In genomic region chr1:203172184-203173115, GRCh38 we compare ENCODE assay signal across 8 cellular contexts. TPM values are rescaled to one million over a fixed set of nuclear protein-coding genes. Genes with fewer than 3 reads are reported as not detected.
A peak's percentile ranks its signal among the peaks of the same experiment; 100 is the strongest.
DNase-seq lines count a peak whose midpoint lies in the region; ATAC-seq, FAIRE-seq and TF ChIP-seq lines count a peak whose summit lies in the region.

No MANE protein-coding gene starts in this region.

- H2AFZ ChIP-seq in neural progenitor cell (replicated peaks), result no peak overlapping the region

- ATAC-seq in HG02588 (IDR thresholded peaks at IDR 0.05; ENCODE audit: unreplicated experiment), result no peak

- no peaks in the 10 kb centered on the region for H3K27me3 ChIP-seq in neural progenitor cell
- no peaks in the 10 kb centered on the region for H3K27me3 ChIP-seq in vagina

- intact Hi-C loops in vagina (cut with DNase I), result no loop called here

- peak; percentile 64 for DNase-seq in AG10803 (ENCODE audit: low read depth)
- peak; percentile 84 for DNase-seq in GM12891 (ENCODE audit: insufficient read length, low spot score)
- DNase-seq in NCI-H446 (lab: John Stamatoyannopoulos, UW), result peak; percentile 58 to 82
- DNase-seq in activated T-cell treated with anti-CD3 and anti-CD28 coated beads for 24 hours (ENCODE audit: low read depth), result peak; percentile 37
- DNase-seq in fibroblast of mammary gland (ENCODE audit: low read depth), result peak; percentile 50
- DNase-seq in neural progenitor cell (ENCODE audit: low spot score), result peak; percentile 76
- DNase-seq in vagina (ENCODE audit: extremely low spot score in 2 of 2), result no peak

- peaks cover 37% of the 10 kb centered on the region for H3K4me1 Mint-ChIP-seq in neural progenitor cell

- peaks cover 2% of the 10 kb centered on the region for H3K36me3 Mint-ChIP-seq in neural progenitor cell

- peaks cover 13% of the 10 kb centered on the region for H3K4me1 ChIP-seq in neural progenitor cell
- peaks cover 17% of the 10 kb centered on the region for H3K4me1 ChIP-seq in vagina

- H3K27me3 Mint-ChIP-seq in neural progenitor cell (ENCODE audit: insufficient read depth, low read depth), result peaks cover 7% of the 10 kb centered on the region

- H3K4me3 Mint-ChIP-seq in neural progenitor cell, result peak overlapping the region; percentile 52

- H3K79me2 ChIP-seq in neural progenitor cell (ENCODE audit: low read depth), result no peaks in the 10 kb centered on the region

- TF ChIP-seq CTCF in AG10803 (conservative IDR thresholded peaks at IDR 0.05; ENCODE audit: low read length), result peak; percentile 92
- peak; percentile 82 for TF ChIP-seq CTCF in fibroblast of mammary gland (conservative IDR thresholded peaks at IDR 0.05; ENCODE audit: control insufficient read depth, insufficient read depth, low read depth, low read length)
- TF ChIP-seq CTCF in neural progenitor cell (IDR thresholded peaks at IDR 0.05), result peak; percentile 70
- TF ChIP-seq CTCF in vagina (IDR thresholded peaks at IDR 0.05), result peak in 2 of 3 experiments; percentile 38 to 43

- no peak for TF ChIP-seq POLR2A in GM12891 (IDR thresholded peaks at IDR 0.05; ENCODE audit: low read depth, low read length)
- TF ChIP-seq POLR2A in vagina (IDR thresholded peaks at IDR 0.05), result no peak

- H3K27ac ChIP-seq in neural progenitor cell, result no peak overlapping the region
- no peak overlapping the region for H3K27ac ChIP-seq in vagina

- peak overlapping the region; percentile 82 for H3K27ac Mint-ChIP-seq in neural progenitor cell

- no peaks in the 10 kb centered on the region for H3K9me3 Mint-ChIP-seq in neural progenitor cell

- FAIRE-seq in GM12891 (lab: Jason Lieb, UNC), result peak; percentile 85

- H3K9me3 ChIP-seq in neural progenitor cell (ENCODE audit: low read depth), result no peaks in the 10 kb centered on the region
- H3K9me3 ChIP-seq in vagina, result no peaks in the 10 kb centered on the region

- H3K4me2 ChIP-seq in neural progenitor cell, result no peak overlapping the region

- H3K4me3 ChIP-seq in AG10803 (ENCODE audit: low read length) (no peak overlapping the region), fibroblast of mammary gland (ENCODE audit: control insufficient read depth, low read depth, low read length) (no peak overlapping the region), neural progenitor cell (no peak overlapping the region), vagina (no peak overlapping the region)

- no peaks in the 10 kb centered on the region for H4K20me1 ChIP-seq in neural progenitor cell (ENCODE audit: low read depth)

- H3F3A ChIP-seq in neural progenitor cell (ENCODE audit: low read depth), result peaks cover 6% of the 10 kb centered on the region

- H3K36me3 ChIP-seq in neural progenitor cell (no peaks in the 10 kb centered on the region), vagina (no peaks in the 10 kb centered on the region)

- no peak overlapping the region for H3K9ac ChIP-seq in neural progenitor cell

TF ChIP-seq in GM12891, 5 proteins besides CTCF, POLR2A, EP300 and RAD21:
- TF ChIP-seq SPI1 (IDR thresholded peaks at IDR 0.05; ENCODE audit: low read depth, low read length), result no peak
- TF ChIP-seq POLR2AphosphoS5 (IDR thresholded peaks at IDR 0.05; ENCODE audit: low read depth, low read length), result no peak
- TF ChIP-seq TAF1 (IDR thresholded peaks at IDR 0.05; ENCODE audit: low read depth, low read length), result no peak
- no peak for TF ChIP-seq POU2F2 (IDR thresholded peaks at IDR 0.05; ENCODE audit: low read depth, low read length)

RNA-seq across cellular contexts. Expression of gene MYBPH, which starts 3.2 kb away (rescaled TPM):
- 0.10 TPM for polyA plus RNA-seq in GM12891 (2012; ENCODE audit: low read depth, missing spikeins)
- total RNA-seq in neural progenitor cell (ENCODE audit: low replicate concordance), result not detected in 2 replicates
- total RNA-seq in vagina, result not detected

RNA-seq across cellular contexts. Expression of gene CHI3L1, which starts 14.1 kb away (rescaled TPM):
- 0.69 TPM for polyA plus RNA-seq in GM12891 (2012; ENCODE audit: low read depth, missing spikeins)
- total RNA-seq in neural progenitor cell (ENCODE audit: low replicate concordance), result 0.95 and 1.7 TPM in 2 replicates
- 51.3 TPM for total RNA-seq in vagina

RNA-seq across cellular contexts. Expression of gene ADORA1, which starts 44.9 kb away (rescaled TPM):
- polyA plus RNA-seq in GM12891 (2012; ENCODE audit: low read depth, missing spikeins), result not detected
- total RNA-seq in neural progenitor cell (ENCODE audit: low replicate concordance) (1.1 and 3.2 TPM in 2 replicates), vagina (5.2 TPM)

RNA-seq across cellular contexts. Expression of gene CHIT1, which starts 57.0 kb away (rescaled TPM):
- 0.56 TPM for polyA plus RNA-seq in GM12891 (2012; ENCODE audit: low read depth, missing spikeins)
- total RNA-seq in neural progenitor cell (ENCODE audit: low replicate concordance) (0.03 and 0.11 TPM in 2 replicates), vagina (not detected)

Comparison
In these comparisons a context has a peak if more than half of its experiments do, and no peak if none do; other contexts are left out.
1. DNase-seq: peak in AG10803 (single experiment), GM12891 (single experiment), NCI-H446 (2 of 2), activated T-cell treated with anti-CD3 and anti-CD28 coated beads for 24 hours (single experiment), fibroblast of mammary gland (single experiment) and neural progenitor cell (single experiment); none in vagina (0 of 2).
2. CTCF ChIP-seq: peak in every context shown above with its lines; median percentile 92 in AG10803; 82 in fibroblast of mammary gland; 70 in neural progenitor cell; 40 in vagina.
3. RNA of gene CHI3L1, which starts 14.1 kb away (total RNA-seq): 51.3 TPM in vagina (single experiment); 0.95 to 1.7 TPM in neural progenitor cell; every median in the first group is over 10 times any median in the second.